ENCODE assay signal across 15 cellular contexts in genomic region chr18:9049495-9049809, GRCh38. TPM values are rescaled to one million over a fixed set of nuclear protein-coding genes. Genes with fewer than 3 reads are reported as not detected.
A peak's percentile ranks its signal among the peaks of the same experiment; 100 is the strongest.
DNase-seq lines count a peak whose midpoint lies in the region; ATAC-seq, FAIRE-seq and TF ChIP-seq lines count a peak whose summit lies in the region.
"Had no signal": no experiment of that assay in that cellular context is flagged by ENCODE, and none has a peak within 500 bp of the region (broad histone marks: within the 10 kb centered on the region; RNA-seq: fewer than 3 reads in every experiment).

No MANE protein-coding gene starts in this region.

- H3K27ac ChIP-seq in GM23248 = peak overlapping the region; percentile 55
- H3K27ac ChIP-seq in K562 (ENCODE audit: extremely low read depth, low read depth, low read length) = no peak overlapping the region
- H3K27ac ChIP-seq: A549 had no signal

- intact Hi-C loops in K562 (cut with micrococcal nuclease) = no loop called here
- intact Hi-C loops in left colon (cut with DNase I, micrococcal nuclease) = no loop called here
- intact Hi-C loops in sciatic nerve (cut with DNase I) = no loop called here

- H3K27me3 ChIP-seq in GM23248 (replicated peaks; ENCODE audit: insufficient read depth) (no peaks in the 10 kb centered on the region), K562 (ENCODE audit: control insufficient read depth in 2 of 2, insufficient read depth in 2 of 2, low read length in 2 of 2) (no peaks in the 10 kb centered on the region)

- peaks cover 21% of the 10 kb centered on the region; the same call in 1 of the 2 replicates for H3F3A ChIP-seq in GM23248 (ENCODE audit: insufficient read depth)

- CTCF ChIA-PET in K562 (lab: Yijun Ruan, JAX; ENCODE audit: low intra/inter-chr PET ratio) = interaction anchor here (0.5 kb wide), 1 partner anchor 392 kb away, joined by 3 read pairs; no protein-coding TSS in a partner anchor

- H3K4me3 ChIP-seq in GM23248 (no peak overlapping the region), K562 (no peak overlapping the region)
- H3K4me3 ChIP-seq: A549 had no signal

- in situ Hi-C loops in GM23248 (cut with MboI) (no loop called here), K562 (cut with MboI) (no loop called here)

- no peak for TF ChIP-seq RAD21 in K562 (CRISPR knock-in tag; conservative IDR thresholded peaks at IDR 0.05 in 1 of 2, IDR thresholded peaks at IDR 0.05 in 1 of 2)

- ATAC-seq in K562 (no peak), left colon (peak; percentile 84), sciatic nerve (no peak), HG02938 (IDR thresholded peaks at IDR 0.05; ENCODE audit: unreplicated experiment) (no peak)
- ATAC-seq in activated T-cell treated with anti-CD3 and anti-CD28 coated beads, Interleukin-2, amount 50 U/mL, for 72 hours (replicated peaks in 1 of 2) = no peak
- ATAC-seq: A549; CD8-positive, alpha-beta T cell had no signal

- peaks cover 7 to 17% of the 10 kb centered on the region in 2 donors for H3K36me3 Mint-ChIP-seq in activated T-cell treated with anti-CD3 and anti-CD28 coated beads, Interleukin-2, amount 50 U/mL, for 72 hours (ENCODE audit: insufficient read depth in 2 of 2)
- H3K36me3 Mint-ChIP-seq: CD8-positive, alpha-beta T cell had no signal

- H3K9me1 ChIP-seq in K562 (ENCODE audit: control insufficient read depth, insufficient read depth, low read length) = no peaks in the 10 kb centered on the region

- POLR2A ChIA-PET in K562 (lab: Yijun Ruan, JAX) = interaction anchor here (0.6 kb wide), 1 partner anchor 29 kb away, joined by 4 read pairs; no protein-coding TSS in a partner anchor

- H2AFZ ChIP-seq in GM23248 (no peak overlapping the region), K562 (ENCODE audit: low read depth, low read length) (no peak overlapping the region)

- BruUV-seq in K562 (replicated peaks; lab: Mats Ljungman, UMichigan) = no TSS peak

- H3K9me3 Mint-ChIP-seq in activated T-cell treated with anti-CD3 and anti-CD28 coated beads, Interleukin-2, amount 50 U/mL, for 72 hours = peaks cover 7 to 14% of the 10 kb centered on the region in 2 donors

- TF ChIP-seq EP300 in K562 (IDR thresholded peaks at IDR 0.05; ENCODE audit: low read length) = no peak

- no peak for FAIRE-seq in K562 (lab: Jason Lieb, UNC)
- FAIRE-seq: A549 had no signal

- no peaks in the 10 kb centered on the region for H3K9me3 ChIP-seq in GM23248 (ENCODE audit: low read depth)
- peaks cover 32% of the 10 kb centered on the region for H3K9me3 ChIP-seq in K562 (replicated peaks; ENCODE audit: control insufficient read depth, insufficient read depth, low read depth, low read length)

- peaks cover 11% of the 10 kb centered on the region for H3K4me1 Mint-ChIP-seq in activated T-cell treated with anti-CD3 and anti-CD28 coated beads, Interleukin-2, amount 50 U/mL, for 72 hours (ENCODE audit: low read depth)
- H3K4me1 Mint-ChIP-seq: CD14-positive monocyte, H9, IgD-negative memory B cell had no signal

- H3K4me1 ChIP-seq in GM23248 (ENCODE audit: insufficient read depth) (0 out of 2 replicates have a peak, but pooled peaks cover 13% of the 10 kb centered on the region), K562 (replicated peaks in 1 of 2; ENCODE audit: control insufficient read depth in 2 of 2, insufficient read depth in 2 of 2, low read length in 2 of 2) (0 out of 5 replicates have a peak, but pooled peaks cover 0 to 3% of the 10 kb centered on the region in 2 experiments)
- H3K4me1 ChIP-seq: A549 had no signal

- no peak for TF ChIP-seq POLR2A in K562 (conservative IDR thresholded peaks at IDR 0.05)

- H3K27me3 Mint-ChIP-seq in activated T-cell treated with anti-CD3 and anti-CD28 coated beads, Interleukin-2, amount 50 U/mL, for 72 hours (ENCODE audit: low read depth) = no peaks in the 10 kb centered on the region
- H3K27me3 Mint-ChIP-seq: IgD-negative memory B cell had no signal

- H3K79me2 ChIP-seq in GM23248 (ENCODE audit: insufficient read depth) (no peaks in the 10 kb centered on the region), K562 (ENCODE audit: control insufficient read depth, insufficient read depth, low read length) (no peaks in the 10 kb centered on the region)

- H3K4me2 ChIP-seq in GM23248 (ENCODE audit: unreplicated experiment) (no peak overlapping the region), K562 (ENCODE audit: insufficient read depth, low read length) (no peak overlapping the region)
- H3K4me2 ChIP-seq: A549 had no signal

- H3K9ac ChIP-seq in GM23248 (no peak overlapping the region), K562 (ENCODE audit: insufficient read depth in 1 of 2, low read depth in 2 of 2, low read length in 2 of 2) (no peak overlapping the region)

- H4K20me1 ChIP-seq in GM23248 (ENCODE audit: insufficient read depth) (no peaks in the 10 kb centered on the region), K562 (replicated peaks; ENCODE audit: control insufficient read depth, insufficient read depth, low read length) (no peaks in the 10 kb centered on the region)

- no peak overlapping the region for H3K27ac Mint-ChIP-seq in activated T-cell treated with anti-CD3 and anti-CD28 coated beads, Interleukin-2, amount 50 U/mL, for 72 hours
- H3K27ac Mint-ChIP-seq: CD8-positive, alpha-beta T cell; H9; IgD-negative memory B cell had no signal

- H3K36me3 ChIP-seq in GM23248 (ENCODE audit: low read depth) (no peaks in the 10 kb centered on the region), K562 (ENCODE audit: control insufficient read depth, insufficient read depth, low read length) (no peaks in the 10 kb centered on the region)

- no peak overlapping the region for H3K4me3 Mint-ChIP-seq in activated T-cell treated with anti-CD3 and anti-CD28 coated beads, Interleukin-2, amount 50 U/mL, for 72 hours
- H3K4me3 Mint-ChIP-seq: CD14-positive monocyte; CD8-positive, alpha-beta T cell; H9 had no signal

- no peak for TF ChIP-seq CTCF in K562 (IDR thresholded peaks at IDR 0.05 in 2 of 3, conservative IDR thresholded peaks at IDR 0.05 in 1 of 3; ENCODE audit: insufficient read depth in 2 of 3, low read depth in 1 of 3, low read length in 3 of 3)

- DNase-seq in GM23248 = no peak
- DNase-seq in K562 (ENCODE audit: extremely low read depth in 1 of 4, low spot score in 3 of 4) = no peak
- DNase-seq in left colon = no peak
- DNase-seq in activated T-cell treated with anti-CD3 and anti-CD28 coated beads, Interleukin-2, amount 50 U/mL, for 72 hours = no peak
- DNase-seq in sciatic nerve (ENCODE audit: low spot score) = no peak
- no peak for DNase-seq in NCI-H1105 treated with DMSO at 0.1 percent for 48 hours (lab: John Stamatoyannopoulos, UW)
- DNase-seq: CD8-positive, alpha-beta T cell; COR-L47; GF-D8; GOT3; H9 had no signal

- H3K9me2 ChIP-seq in GM23248 (ENCODE audit: insufficient read depth) = no peaks in the 10 kb centered on the region

TF ChIP-seq in K562, 482 proteins besides CTCF, POLR2A, EP300 and RAD21:
- no peak for TF ChIP-seq XRCC4 (IDR thresholded peaks at IDR 0.05; ENCODE audit: extremely low read depth, insufficient read depth, insufficient read length)
- no peak for TF ChIP-seq IRF9 (tag; IDR thresholded peaks at IDR 0.05)
- TF ChIP-seq TRIM24 (IDR thresholded peaks at IDR 0.05) = peak in 1 of 2 experiments; percentile 56; a peak in 1 of 4 replicates
- peak; percentile 58; the same call in 1 of the 2 replicates for TF ChIP-seq NFIC (IDR thresholded peaks at IDR 0.05)
- no peak; the same call in 1 of the 2 replicates for TF ChIP-seq NR2C1 (IDR thresholded peaks at IDR 0.05)
- TF ChIP-seq NR2C1 (tag; IDR thresholded peaks at IDR 0.05) = peak; percentile 63
- no peak for TF ChIP-seq ETV1 (tag; conservative IDR thresholded peaks at IDR 0.05; ENCODE audit: low read depth)

RNA-seq across cellular contexts. Expression of gene NDUFV2, which starts 53.0 kb away (rescaled TPM):
- 80.7 and 99.5 TPM in 2 replicates for total RNA-seq in GM23248 (2014; rRNA removed; shearing (Covaris generic))
- polyA plus RNA-seq in GM23248 (2016; fragmentation: Nextera tagmentation; extraction: Ambion mirVana) (205 and 208 TPM in 2 replicates), K562 (2011; rRNA removed) (451 and 487 TPM in 2 replicates), K562 (2014; fragmentation: Illumina TruSeq; extraction: Trizol) (354 and 361 TPM in 2 replicates), K562 (2014; fragmentation: Nextera tagmentation; extraction: Ambion mirVana) (100 to 1,000 TPM; 384 to 550 TPM), K562 (2014; rRNA removed) (389 and 437 TPM in 2 replicates)
- total RNA-seq in K562 (2011; cell fraction: chromatin; rRNA removed; ENCODE audit: low replicate concordance) = 122 and 367 TPM in 2 replicates
- total RNA-seq in K562 (2011; cell fraction: nucleolus; rRNA removed) = 101 and 132 TPM in 2 replicates
- 250 and 347 TPM in 2 replicates for total RNA-seq in K562 (2011; cell fraction: nucleoplasm; rRNA removed)
- total RNA-seq in K562 (2014; rRNA removed) (213 and 332 TPM in 2 replicates), K562 (2014; rRNA removed; fragmentation: Illumina TruSeq; extraction: Trizol) (378 and 409 TPM in 2 replicates), K562 (2015; rRNA removed; fragmentation: Illumina TruSeq; extraction: Trizol) (341 and 397 TPM in 2 replicates), K562 (2021) (302 and 312 TPM in 2 replicates), left colon (100 to 1,000 TPM; 167 to 191 TPM), sciatic nerve (87.7 TPM)
- polyA plus RNA-seq in K562 (2011; cell fraction: cytosol; rRNA removed) = 117 and 214 TPM in 2 replicates
- polyA plus RNA-seq in K562 (2011; cell fraction: nucleus; rRNA removed) = 97.9 and 211 TPM in 2 replicates
- polyA plus RNA-seq in K562 (2012) = 263 and 279 TPM in 2 replicates
- polyA minus RNA-seq in K562 (2011; rRNA and poly(A)+ RNA removed) = 148 and 223 TPM in 2 replicates
- 44.6 and 66.0 TPM in 2 replicates for polyA minus RNA-seq in K562 (2011; cell fraction: cytosol; rRNA and poly(A)+ RNA removed)
- polyA minus RNA-seq in K562 (2011; cell fraction: nucleus; rRNA and poly(A)+ RNA removed) = 155 and 334 TPM in 2 replicates
- 100 to 1,000 TPM; 394 to 497 TPM for total RNA-seq in activated T-cell treated with anti-CD3 and anti-CD28 coated beads, Interleukin-2, amount 50 U/mL, for 72 hours
